In genomic region chr10:62093863-62094291, GRCh38 we compare ENCODE assay signal across 10 cellular contexts.
DNase-seq lines count a peak whose midpoint lies in the region; ATAC-seq lines count a peak whose summit lies in the region.
"Had no signal": no experiment of that assay in that cellular context is flagged by ENCODE, and none has a peak within 500 bp of the region (broad histone marks: within the 10 kb centered on the region; RNA-seq: fewer than 3 reads in every experiment).

No MANE protein-coding gene starts in this region.

- H3K9ac ChIP-seq in skeletal muscle tissue (ENCODE audit: low read depth in 1 of 3, low read length in 3 of 3), result no peak overlapping the region

- peak; percentile 18 for ATAC-seq in left ventricle myocardium superior
- ATAC-seq in HG02852 (IDR thresholded peaks at IDR 0.05; ENCODE audit: unreplicated experiment), result no peak
- no peak for ATAC-seq in GM18517 (IDR thresholded peaks at IDR 0.05; ENCODE audit: unreplicated experiment)
- ATAC-seq in GM19455 (IDR thresholded peaks at IDR 0.05; ENCODE audit: unreplicated experiment), result no peak

- H3K36me3 ChIP-seq in skeletal muscle tissue (ENCODE audit: control insufficient read depth in 3 of 3, insufficient read depth in 3 of 3, low read length in 3 of 3), result peaks cover 29 to 45% (median 38%) of the 10 kb centered on the region in 3 donors

- H3K27me3 ChIP-seq in skeletal muscle tissue (ENCODE audit: control insufficient read depth in 3 of 3, insufficient read depth in 3 of 3, low read length in 3 of 3), result no peaks in the 10 kb centered on the region

- DNase-seq in H4 (ENCODE audit: low spot score), result peak; percentile 71
- peak; percentile 94 for DNase-seq in amniotic epithelial cell (ENCODE audit: low read depth)
- no peak for DNase-seq in left ventricle myocardium superior
- DNase-seq in GM19240 (ENCODE audit: insufficient read length, low spot score), result no peak
- DNase-seq: hippocampal formation; stimulated activated CD4-positive, alpha-beta T cell treated with anti-CD3 and anti-CD28 coated beads, Interleukin-4, amount 100 ng/mL, for 24 hours had no signal

- no peaks in the 10 kb centered on the region for H3K9me3 ChIP-seq in skeletal muscle tissue (ENCODE audit: control insufficient read depth in 3 of 3, low read length in 3 of 3)

- peak overlapping the region; percentile 31 for H3K27ac ChIP-seq in skeletal muscle tissue (ENCODE audit: low read depth, low read length)

- no peak overlapping the region for H3K4me3 ChIP-seq in skeletal muscle tissue (ENCODE audit: low read length in 3 of 3)

- peaks cover 15 to 41% (median 15%) of the 10 kb centered on the region in 3 donors for H3K4me1 ChIP-seq in skeletal muscle tissue (ENCODE audit: control insufficient read depth in 3 of 3, insufficient read depth in 3 of 3, low read length in 3 of 3)

- intact Hi-C loops in left ventricle myocardium superior (cut with micrococcal nuclease), result no loop called here

Comparison
In these comparisons a context has a peak if more than half of its experiments do, and no peak if none do; other contexts are left out.
1. DNase-seq: peak in H4 (single experiment) and amniotic epithelial cell (single experiment); none in left ventricle myocardium superior (single experiment) and GM19240 (single experiment).